Comparison of ENCODE assay signal across 15 cellular contexts in genomic region chr18:76412010-76412817, GRCh38.
A peak's percentile ranks its signal among the peaks of the same experiment; 100 is the strongest.
DNase-seq lines count a peak whose midpoint lies in the region; ATAC-seq and TF ChIP-seq lines count a peak whose summit lies in the region.
"Had no signal": no experiment of that assay in that cellular context is flagged by ENCODE, and none has a peak within 500 bp of the region (broad histone marks: within the 10 kb centered on the region; RNA-seq: fewer than 3 reads in every experiment).

No MANE protein-coding gene starts in this region.

- H3K4me3 Mint-ChIP-seq in HFFc6: peak overlapping the region; percentile 76
- H3K4me3 Mint-ChIP-seq in endodermal cell: no peak overlapping the region
- H3K4me3 Mint-ChIP-seq: activated naive CD8-positive, alpha-beta T cell treated with anti-CD3 and anti-CD28 coated beads, Interleukin-2, amount 50 U/mL, for 24 hours had no signal

- no peak overlapping the region for H3K4me3 ChIP-seq in endodermal cell (ENCODE audit: low read length)
- H3K4me3 ChIP-seq in osteoblast (ENCODE audit: insufficient read depth, low read length): no peak overlapping the region
- H3K4me3 ChIP-seq in HAP-1: no peak overlapping the region

- H3K9ac ChIP-seq in endodermal cell (ENCODE audit: extremely low read depth, low read length, poor library complexity, severe bottlenecking): no peak overlapping the region

- H3K4me1 ChIP-seq in endodermal cell (ENCODE audit: control insufficient read depth, insufficient read depth, low read length) (no peaks in the 10 kb centered on the region), osteoblast (ENCODE audit: insufficient read depth, low read length) (peaks cover 24% of the 10 kb centered on the region), HAP-1 (no peaks in the 10 kb centered on the region)

- TF ChIP-seq CTCF in HFFc6 (IDR thresholded peaks at IDR 0.05) (no peak), endodermal cell (conservative IDR thresholded peaks at IDR 0.05) (no peak), osteoblast (IDR thresholded peaks at IDR 0.05; ENCODE audit: extremely low read depth, low read depth, low read length) (no peak)

- H3K79me2 ChIP-seq in osteoblast (ENCODE audit: insufficient read depth, low read length): peaks cover 53% of the 10 kb centered on the region

- H3K4me1 Mint-ChIP-seq in HFFc6 (ENCODE audit: low read depth): peaks cover 61% of the 10 kb centered on the region
- H3K4me1 Mint-ChIP-seq in endodermal cell: peaks cover 6% of the 10 kb centered on the region

- DNase-seq in AG08395 (ENCODE audit: low spot score) (peak; percentile 75), HFFc6 (peak; percentile 47), endodermal cell (peak; percentile 47), osteoblast (ENCODE audit: insufficient read length, low spot score, missing footprints) (no peak), HAP-1 (ENCODE audit: low spot score in 2 of 2) (no peak), DMS 273 treated with DMSO at 0.1 percent for 48 hours (lab: John Stamatoyannopoulos, UW) (no peak), mucosa of gallbladder (ENCODE audit: low spot score) (no peak)
- DNase-seq: activated CD4-positive, CD25-positive, alpha-beta regulatory T cell treated with anti-CD3 and anti-CD28 coated beads, Interleukin-2, amount 50 U/mL, for 72 hours; activated naive CD8-positive, alpha-beta T cell treated with anti-CD3 and anti-CD28 coated beads, Interleukin-2, amount 50 U/mL, for 24 hours; HCEC 1CT; left cardiac atrium; NCI-H1092; NCI-H748 treated with DMSO at 0.1 percent for 48 hours; stimulated activated CD8-positive, alpha-beta memory T cell treated with anti-CD3 and anti-CD28 coated beads, Interleukin-4, amount 100 ng/mL, for 48 hours had no signal

- H3K36me3 ChIP-seq in endodermal cell (ENCODE audit: control insufficient read depth, insufficient read depth, low read length) (peaks cover 7% of the 10 kb centered on the region), osteoblast (ENCODE audit: insufficient read depth, low read length) (peaks cover 3% of the 10 kb centered on the region), HAP-1 (replicated peaks) (peaks cover 4% of the 10 kb centered on the region)

- H3K9me3 Mint-ChIP-seq in HFFc6 (no peaks in the 10 kb centered on the region), endodermal cell (peaks cover 11% of the 10 kb centered on the region)

- H3K9me3 ChIP-seq in endodermal cell (ENCODE audit: control insufficient read depth, low read length): peaks cover 6% of the 10 kb centered on the region
- H3K9me3 ChIP-seq in osteoblast (ENCODE audit: low read depth, low read length): no peaks in the 10 kb centered on the region
- H3K9me3 ChIP-seq in HAP-1: no peaks in the 10 kb centered on the region

- peaks cover 4% of the 10 kb centered on the region for H3K36me3 Mint-ChIP-seq in HFFc6 (ENCODE audit: low read depth)
- H3K36me3 Mint-ChIP-seq in endodermal cell (ENCODE audit: low read depth): peaks cover 21% of the 10 kb centered on the region

- peaks cover 41% of the 10 kb centered on the region for H4K20me1 ChIP-seq in osteoblast (ENCODE audit: insufficient read depth, low read length)

- H2AFZ ChIP-seq in osteoblast (ENCODE audit: low read length): no peak overlapping the region

- H3K27ac ChIP-seq in endodermal cell (ENCODE audit: low read depth, low read length): no peak overlapping the region
- no peak overlapping the region for H3K27ac ChIP-seq in osteoblast (ENCODE audit: low read depth, low read length)

- 90% methylated on average over 16 to 21 of the region's 21 CpGs for WGBS in endodermal cell (ENCODE audit: insufficient coverage in 1 of 2, insufficient read length in 1 of 2), 2 experiments

- no peaks in the 10 kb centered on the region for H3K27me3 Mint-ChIP-seq in HFFc6 (ENCODE audit: insufficient read depth)
- H3K27me3 Mint-ChIP-seq in endodermal cell (ENCODE audit: insufficient read depth): no peaks in the 10 kb centered on the region
- H3K27me3 Mint-ChIP-seq: activated naive CD8-positive, alpha-beta T cell treated with anti-CD3 and anti-CD28 coated beads, Interleukin-2, amount 50 U/mL, for 24 hours had no signal

- H3K27ac Mint-ChIP-seq in HFFc6: peak overlapping the region; percentile 85
- peak overlapping the region; percentile 26 for H3K27ac Mint-ChIP-seq in endodermal cell
- H3K27ac Mint-ChIP-seq: activated naive CD8-positive, alpha-beta T cell treated with anti-CD3 and anti-CD28 coated beads, Interleukin-2, amount 50 U/mL, for 24 hours had no signal

- ATAC-seq in GM21390 (IDR thresholded peaks at IDR 0.05; ENCODE audit: unreplicated experiment): no peak
- ATAC-seq: activated naive CD8-positive, alpha-beta T cell treated with anti-CD3 and anti-CD28 coated beads, Interleukin-2, amount 50 U/mL, for 24 hours; left cardiac atrium had no signal

- no peaks in the 10 kb centered on the region for H3K27me3 ChIP-seq in endodermal cell (ENCODE audit: control insufficient read depth, insufficient read depth, low read length, poor library complexity, severe bottlenecking)
- H3K27me3 ChIP-seq in osteoblast (ENCODE audit: insufficient read depth, low read length): no peaks in the 10 kb centered on the region
- H3K27me3 ChIP-seq in HAP-1 (ENCODE audit: low read depth): no peaks in the 10 kb centered on the region

- in situ Hi-C loops in HAP-1 (cut with MboI; ENCODE audit: low sequenced_read_pairs): no loop called here

- H3K4me2 ChIP-seq in osteoblast (ENCODE audit: insufficient read depth, low read length): peak overlapping the region; percentile 47

Comparison
In these comparisons a context has a peak if more than half of its experiments do, and no peak if none do; other contexts are left out.
1. DNase-seq: peak in AG08395 (single experiment), HFFc6 (single experiment) and endodermal cell (single experiment); none in osteoblast (single experiment), HAP-1 (0 of 2), DMS 273 treated with DMSO at 0.1 percent for 48 hours (single experiment) and mucosa of gallbladder (single experiment).